In the genomic region with DNA sequence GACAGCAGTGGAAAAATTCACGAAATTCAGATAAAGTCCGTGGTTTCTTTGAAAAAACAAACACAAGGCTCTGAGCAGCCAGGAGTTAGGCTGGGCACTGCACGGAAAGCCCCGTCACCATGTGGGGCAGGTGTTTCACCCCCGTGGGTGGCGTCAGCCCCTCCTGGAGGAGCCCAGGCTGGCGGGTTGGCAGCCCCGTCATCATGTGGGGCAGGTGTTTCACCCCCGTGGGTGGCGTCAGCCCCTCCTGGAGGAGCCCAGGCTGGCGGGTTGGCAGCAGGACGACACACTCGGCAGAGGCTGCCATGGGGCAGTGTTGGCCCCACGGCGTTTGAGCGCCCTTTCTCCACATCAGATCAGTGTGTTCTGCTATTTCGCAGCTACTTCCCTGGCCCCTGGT, we compare ENCODE assay signal across 19 cellular contexts. TPM values are rescaled to one million over a fixed set of nuclear protein-coding genes. Genes with fewer than 3 reads are reported as not detected.
"Had no signal": no experiment of that assay in that cellular context is flagged by ENCODE, and none has a peak within 500 bp of the region (broad histone marks: within the 10 kb centered on the region; RNA-seq: fewer than 3 reads in every experiment).

No MANE protein-coding gene starts in this region.

- H3K4me1 ChIP-seq: body of pancreas, prostate gland, right atrium auricular region, suprapubic skin, transverse colon, vagina had no signal

- H3K36me3 ChIP-seq: prostate gland had no signal

- H3K27ac ChIP-seq: body of pancreas, epithelial cell of prostate, prostate gland, right atrium auricular region, skin epidermis, suprapubic skin, transverse colon, vagina had no signal

- H3K27ac Mint-ChIP-seq: activated naive CD8-positive, alpha-beta T cell; stimulated activated naive CD8-positive, alpha-beta T cell treated with anti-CD3 and anti-CD28 coated beads, Interleukin-15, Interleukin-2, amounts not matched to agents 100 ng/mL and 50 ng/mL, for 24 hours had no signal

- DNase-seq: activated CD4-positive, alpha-beta T cell treated with anti-CD3 and anti-CD28 coated beads, Interleukin-2, amount 50 U/mL, for 1 hour; activated CD8-positive, alpha-beta memory T cell treated with anti-CD3 and anti-CD28 coated beads, Interleukin-2, amount 50 U/mL, for 4 hours; amygdala; caudate nucleus; foreskin fibroblast; hippocampal formation; transverse colon had no signal

- H3K27me3 Mint-ChIP-seq: activated naive CD8-positive, alpha-beta T cell; stimulated activated naive CD8-positive, alpha-beta T cell treated with anti-CD3 and anti-CD28 coated beads, Interleukin-15, Interleukin-2, amounts not matched to agents 100 ng/mL and 50 ng/mL, for 24 hours had no signal

- H3K9me3 Mint-ChIP-seq: stimulated activated naive CD8-positive, alpha-beta T cell treated with anti-CD3 and anti-CD28 coated beads, Interleukin-15, Interleukin-2, amounts not matched to agents 100 ng/mL and 50 ng/mL, for 24 hours had no signal

- ATAC-seq: body of pancreas had no signal

- H3K4me3 ChIP-seq: body of pancreas, prostate gland, right atrium auricular region, skin epidermis, suprapubic skin, transverse colon, vagina had no signal

- H3K27me3 ChIP-seq: body of pancreas, right atrium auricular region, suprapubic skin, transverse colon, vagina had no signal

- FAIRE-seq: islet of Langerhans had no signal

- H3K9me3 ChIP-seq: prostate gland, right atrium auricular region, suprapubic skin, vagina had no signal

- H3K4me3 Mint-ChIP-seq: activated naive CD8-positive, alpha-beta T cell; stimulated activated naive CD8-positive, alpha-beta T cell treated with anti-CD3 and anti-CD28 coated beads, Interleukin-15, Interleukin-2, amounts not matched to agents 100 ng/mL and 50 ng/mL, for 24 hours had no signal

RNA-seq across cellular contexts. Expression of a gene that starts 39.8 kb away (rescaled TPM):
- total RNA-seq: right atrium auricular region; T-helper 1 cell treated with Interleukin-12 subunit alpha and Interleukin-12 subunit beta and Interleukin-4 antibody, amounts not matched to agents 30 ng/mL and 1 ng/mL, for 36 hours; transverse colon; vagina had no signal
- polyA plus RNA-seq: neural cell had no signal
